14 cellular contexts compared by ENCODE assay signal in genomic region chr9:6997330-6997729, GRCh38.
"Had no signal": no experiment of that assay in that cellular context is flagged by ENCODE, and none has a peak within 500 bp of the region (broad histone marks: within the 10 kb centered on the region; RNA-seq: fewer than 3 reads in every experiment).

No MANE protein-coding gene starts in this region.

- H3K27ac ChIP-seq: esophagus muscularis mucosa, psoas muscle, spleen, WERI-Rb-1 had no signal

- H3K4me1 ChIP-seq: esophagus muscularis mucosa, psoas muscle, spleen had no signal

- H3K9me3 ChIP-seq: esophagus muscularis mucosa, psoas muscle, spleen had no signal

- H3K27me3 ChIP-seq: esophagus muscularis mucosa, spleen had no signal

- H3K4me3 ChIP-seq: esophagus muscularis mucosa, psoas muscle, spleen had no signal

- DNase-seq: activated CD4-positive, alpha-beta T cell treated with anti-CD3 and anti-CD28 coated beads, Interleukin-2, amount 50 U/mL, for 48 hours; activated naive CD4-positive, alpha-beta T cell treated with anti-CD3 and anti-CD28 coated beads for 36 hours; activated naive CD8-positive, alpha-beta T cell treated with anti-CD3 and anti-CD28 coated beads, Interleukin-2, amount 50 U/mL, for 24 hours; glutamatergic neuron; kidney glomerular epithelial cell; left ventricle myocardium superior; mesendoderm; psoas muscle; spleen; stimulated activated CD4-positive, alpha-beta T cell treated with anti-CD3 and anti-CD28 coated beads, Interleukin-1b, Interleukin-23, amount 100 ng/mL, for 48 hours; T-helper 17 cell; WERI-Rb-1 had no signal

- H3K36me3 ChIP-seq: WERI-Rb-1 had no signal

- ATAC-seq: activated naive CD8-positive, alpha-beta T cell treated with anti-CD3 and anti-CD28 coated beads, Interleukin-2, amount 50 U/mL, for 24 hours; left ventricle myocardium superior; psoas muscle; sciatic nerve; T-helper 17 cell had no signal
